ENCODE assay signal across 9 cellular contexts in the genomic region with DNA sequence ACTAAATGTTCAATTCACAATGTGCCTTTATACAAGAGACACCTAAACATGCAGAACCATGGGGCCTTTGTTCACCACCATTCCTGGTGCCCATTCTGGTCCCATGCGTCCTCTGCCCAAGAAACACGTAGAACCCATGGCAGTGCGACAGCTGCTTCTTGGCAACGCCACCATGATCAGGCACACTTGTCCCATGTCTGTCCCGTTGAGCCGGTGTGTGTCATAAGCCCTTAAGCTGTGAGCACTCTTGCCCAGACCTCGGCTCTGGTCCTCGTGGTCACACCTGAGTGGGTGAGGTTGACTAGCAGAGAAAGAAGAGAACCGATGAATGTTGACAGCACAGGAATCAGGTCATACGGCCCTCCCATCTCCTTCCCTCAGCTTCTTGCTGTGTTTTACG. TPM values are rescaled to one million over a fixed set of nuclear protein-coding genes. Genes with fewer than 3 reads are reported as not detected.
DNase-seq lines count a peak whose midpoint lies in the region; ATAC-seq and TF ChIP-seq lines count a peak whose summit lies in the region.
"Not testable (repeated sequence)": the region's sequence is repeated elsewhere in the genome, so short reads cannot be mapped to it uniquely, and the experiment has no call there.
"Had no signal": no experiment of that assay in that cellular context is flagged by ENCODE, and none has a peak within 500 bp of the region (broad histone marks: within the 10 kb centered on the region; RNA-seq: fewer than 3 reads in every experiment).

No MANE protein-coding gene starts in this region.

- TF ChIP-seq POLR2A in spleen (IDR thresholded peaks at IDR 0.05); upper lobe of left lung (IDR thresholded peaks at IDR 0.05): not testable (repeated sequence)

- H3K4me1 Mint-ChIP-seq in Calu3 (ENCODE audit: low read depth, unreplicated experiment) = peaks cover 11% of the 10 kb centered on the region

- not testable (repeated sequence) for TF ChIP-seq EP300 in upper lobe of left lung (IDR thresholded peaks at IDR 0.05)

- peak overlapping the region in 2 of 8 donors; percentile 12 to 54 for H3K4me3 ChIP-seq in spleen
- H3K4me3 ChIP-seq in upper lobe of left lung = not testable (repeated sequence)

- H3K9me3 Mint-ChIP-seq in Calu3 (ENCODE audit: low read depth, unreplicated experiment) = not testable (repeated sequence)

- H3K27ac ChIP-seq in spleen (peak overlapping the region in 6 of 8 donors; percentile 25 to 85 (median 78)), upper lobe of left lung (peak overlapping the region in 3 of 4 donors; percentile 35 to 74 (median 39))

- BruUV-seq in Calu3 (replicated peaks; lab: Mats Ljungman, UMichigan) = TSS peak; percentile 49

- H3K27me3 ChIP-seq in spleen (replicated peaks in 1 of 7) = peaks cover 0 to 11% (median 0%) of the 10 kb centered on the region in 7 donors
- not testable (repeated sequence) for H3K27me3 ChIP-seq in upper lobe of left lung

- TF ChIP-seq CTCF in Calu3 (IDR thresholded peaks at IDR 0.05; ENCODE audit: unreplicated experiment); spleen (IDR thresholded peaks at IDR 0.05 in 8 of 11, conservative IDR thresholded peaks at IDR 0.05 in 3 of 11); upper lobe of left lung (IDR thresholded peaks at IDR 0.05): not testable (repeated sequence)

- H3K9me3 ChIP-seq in spleen, upper lobe of left lung: not testable (repeated sequence)

- H3K36me3 Mint-ChIP-seq in Calu3 (ENCODE audit: insufficient read depth, unreplicated experiment) = not testable (repeated sequence)

- H3K4me3 Mint-ChIP-seq in Calu3 (ENCODE audit: low read depth, unreplicated experiment) = not testable (repeated sequence)

- CTCF ChIA-PET in Calu3 (lab: Charles Lee) = not testable (repeated sequence)

- peaks cover 13% of the 10 kb centered on the region for H3K27me3 Mint-ChIP-seq in Calu3 (ENCODE audit: unreplicated experiment)

- not testable (repeated sequence) for H3K27ac Mint-ChIP-seq in Calu3 (ENCODE audit: unreplicated experiment)

- WGBS in spleen, 5 donors = 85 to 91% (median 89%) methylated on average over 7 to 11 of the region's 11 CpGs
- 85 to 92% methylated on average over 11 of the region's 11 CpGs for WGBS in upper lobe of left lung, 2 donors

- H3K36me3 ChIP-seq in spleen, upper lobe of left lung: not testable (repeated sequence)

- intact Hi-C loops in Calu3 (cut with micrococcal nuclease; ENCODE audit: unreplicated experiment); Right ventricle myocardium inferior (cut with DNase I); left ventricle myocardium superior (cut with micrococcal nuclease); posterior vena cava (cut with DNase I); spleen (cut with DNase I; ENCODE audit: low total_unique reads): not testable (repeated sequence)

- ATAC-seq in Right ventricle myocardium inferior; upper lobe of left lung (ENCODE audit: low FRiP score in 2 of 2): not testable (repeated sequence)
- peak; percentile 11 for ATAC-seq in left ventricle myocardium superior

- H3K4me1 ChIP-seq in spleen = peaks cover 0 to 12% (median 0%) of the 10 kb centered on the region in 6 donors
- H3K4me1 ChIP-seq in upper lobe of left lung = not testable (repeated sequence)

- DNase-seq in Calu3, left ventricle myocardium superior, upper lobe of left lung: not testable (repeated sequence)
- peak; percentile 52 for DNase-seq in Right ventricle myocardium inferior (ENCODE audit: missing footprints)
- DNase-seq in posterior vena cava (ENCODE audit: low spot score) = peak; percentile 55
- DNase-seq in spleen = peak; percentile 76

RNA-seq across cellular contexts. Expression of gene PRDM7, which starts 24.2 kb away (rescaled TPM):
- total RNA-seq in Calu3 (2022) (not detected in 2 replicates), Right ventricle myocardium inferior (not detected), left ventricle myocardium superior (not detected), posterior vena cava (not detected), spleen (not detected), upper lobe of left lung (not detected)
- not detected for polyA plus RNA-seq in spleen
- total RNA-seq: CD4-positive, alpha-beta memory T cell; HFFc6 had no signal
- polyA plus RNA-seq: A549; CD4-positive, alpha-beta memory T cell had no signal
